ENCODE assay signal across 10 cellular contexts in the genomic region with DNA sequence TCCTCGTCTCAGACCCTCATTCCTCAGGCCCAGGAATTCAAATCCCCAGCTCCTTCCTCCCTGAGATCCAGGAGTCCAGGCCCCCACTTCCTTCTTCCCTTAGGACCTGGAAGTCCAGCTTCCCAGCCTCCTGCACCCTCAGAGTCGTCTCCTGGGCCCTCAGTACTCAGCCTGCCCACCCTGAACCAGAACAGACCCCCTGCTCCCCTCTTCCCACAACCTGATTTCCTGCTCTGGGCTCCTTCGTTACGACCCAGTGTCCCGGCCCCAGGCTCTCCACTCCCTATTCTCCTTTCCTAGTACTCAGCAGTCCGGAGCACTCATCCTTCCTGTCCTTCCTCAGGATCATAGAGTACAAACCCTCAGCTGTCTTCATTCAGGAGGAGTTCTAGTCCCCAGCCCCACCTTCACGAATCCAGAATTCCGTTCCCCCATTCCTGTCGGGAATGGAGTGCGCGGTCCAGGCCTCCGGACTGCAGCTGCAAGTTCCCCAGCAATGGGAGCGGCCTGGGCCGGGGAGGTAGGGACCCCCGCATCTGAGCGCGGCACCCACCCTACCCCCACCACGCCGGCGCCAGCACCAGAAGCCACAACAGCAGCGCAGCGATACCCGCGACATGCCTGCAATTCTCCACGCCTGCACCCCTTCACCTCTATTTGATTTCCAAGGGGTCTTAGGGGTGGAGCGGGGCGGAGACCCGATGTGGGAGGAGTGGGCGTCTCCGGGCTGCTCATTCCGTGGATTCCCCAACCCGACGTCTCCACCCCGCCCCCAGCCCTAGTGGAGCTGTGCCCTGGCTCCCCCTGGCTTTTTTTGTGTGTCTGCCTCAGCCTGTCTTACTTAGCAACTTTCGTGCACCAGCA. TPM values are rescaled to one million over a fixed set of nuclear protein-coding genes. Genes with fewer than 3 reads are reported as not detected.
DNase-seq lines count a peak whose midpoint lies in the region; ATAC-seq, FAIRE-seq and TF ChIP-seq lines count a peak whose summit lies in the region.
"Had no signal": no experiment of that assay in that cellular context is flagged by ENCODE, and none has a peak within 500 bp of the region (broad histone marks: within the 10 kb centered on the region; RNA-seq: fewer than 3 reads in every experiment).

No MANE protein-coding gene starts in this region.

- TF ChIP-seq RAD21 in K562 (CRISPR knock-in tag; conservative IDR thresholded peaks at IDR 0.05 in 1 of 2, IDR thresholded peaks at IDR 0.05 in 1 of 2), result no peak

- H3K4me1 ChIP-seq in heart left ventricle (peaks cover 12 to 61% (median 41%) of the 10 kb centered on the region in 12 donors), K562 (replicated peaks in 1 of 2; ENCODE audit: control insufficient read depth in 2 of 2, insufficient read depth in 2 of 2, low read length in 2 of 2) (peaks cover 19 to 53% of the 10 kb centered on the region in 2 experiments; a peak in 4 of 5 replicates), lower lobe of right lung (peaks cover 58% of the 10 kb centered on the region)

- TF ChIP-seq CTCF in heart left ventricle (IDR thresholded peaks at IDR 0.05) (no peak), K562 (IDR thresholded peaks at IDR 0.05 in 2 of 3, conservative IDR thresholded peaks at IDR 0.05 in 1 of 3; ENCODE audit: insufficient read depth in 2 of 3, low read depth in 1 of 3, low read length in 3 of 3) (peak in 2 of 3 experiments; percentile 6 to 12; a peak in 1 of 6 replicates), lower lobe of right lung (IDR thresholded peaks at IDR 0.05) (no peak), type B pancreatic cell (conservative IDR thresholded peaks at IDR 0.05) (no peak)

- peak overlapping the region; percentile 96 for H3K4me3 Mint-ChIP-seq in type B pancreatic cell

- H3K4me3 ChIP-seq in heart left ventricle (peak overlapping the region in 11 of 12 donors; percentile 35 to 65 (median 54)), K562 (peak overlapping the region; percentile 17), lower lobe of right lung (peak overlapping the region; percentile 56)

- FAIRE-seq in K562 (lab: Jason Lieb, UNC), result no peak

- peak overlapping the region; percentile 20 to 87 (median 78) for H3K27ac ChIP-seq in heart left ventricle
- peak overlapping the region; percentile 81 for H3K27ac ChIP-seq in K562 (ENCODE audit: extremely low read depth, low read depth, low read length)
- peak overlapping the region; percentile 83 for H3K27ac ChIP-seq in lower lobe of right lung

- BruUV-seq in K562 (replicated peaks; lab: Mats Ljungman, UMichigan), result no TSS peak

- POLR2A ChIA-PET in K562 (lab: Yijun Ruan, JAX), result interaction anchor here (0.6 to 1.4 kb wide), 9 partner anchors 9 to 150 kb away, joined by 3 to 4 read pairs (median 3); partner anchors contain the start of genes EGLN2 and RAB4B

- peaks cover 5% of the 10 kb centered on the region for H3K9me1 ChIP-seq in K562 (ENCODE audit: control insufficient read depth, insufficient read depth, low read length)

- H3K27me3 Mint-ChIP-seq in type B pancreatic cell, result peaks cover 15% of the 10 kb centered on the region

- H2AFZ ChIP-seq in K562 (ENCODE audit: low read depth, low read length), result peak overlapping the region; percentile 53; the same call in 1 of the 2 replicates

- peaks cover 8% of the 10 kb centered on the region for H4K20me1 ChIP-seq in K562 (replicated peaks; ENCODE audit: control insufficient read depth, insufficient read depth, low read length)

- H3K27ac Mint-ChIP-seq in type B pancreatic cell, result peak overlapping the region; percentile 95

- H3K9me3 Mint-ChIP-seq in type B pancreatic cell, result no peaks in the 10 kb centered on the region

- peaks cover 14% of the 10 kb centered on the region for H3K79me2 ChIP-seq in K562 (ENCODE audit: control insufficient read depth, insufficient read depth, low read length)

- peak overlapping the region; percentile 27 for H3K4me2 ChIP-seq in K562 (ENCODE audit: insufficient read depth, low read length)

- CTCF ChIA-PET in K562 (lab: Yijun Ruan, JAX; ENCODE audit: low intra/inter-chr PET ratio), result no interaction called here

- no peaks in the 10 kb centered on the region for H3K27me3 ChIP-seq in heart left ventricle
- H3K27me3 ChIP-seq in K562 (ENCODE audit: control insufficient read depth in 2 of 2, insufficient read depth in 2 of 2, low read length in 2 of 2), result no peaks in the 10 kb centered on the region
- H3K27me3 ChIP-seq in lower lobe of right lung (ENCODE audit: low read depth), result no peaks in the 10 kb centered on the region

- intact Hi-C loops in heart left ventricle (cut with DNase I), result loop anchor here in 1 of 10 donors (2.0 kb wide), 1 partner anchor 61 kb away; the partner anchor contains the start of genes ACTMAP and SNRPA
- intact Hi-C loops in Right ventricle myocardium inferior (cut with DNase I), result loop anchor here (10.0 kb wide), 1 partner anchor 323 kb away; no protein-coding TSS in a partner anchor
- intact Hi-C loops in K562 (cut with micrococcal nuclease), result no loop called here
- intact Hi-C loops in lower lobe of right lung (cut with DNase I), result no loop called here

- TF ChIP-seq POLR2A in heart left ventricle (IDR thresholded peaks at IDR 0.05) (no peak), K562 (conservative IDR thresholded peaks at IDR 0.05) (no peak)

- DNase-seq in heart left ventricle (peak in 1 of 5 donors; percentile 26), Right ventricle myocardium inferior (ENCODE audit: missing footprints) (no peak), K562 (ENCODE audit: extremely low read depth in 1 of 4, low spot score in 3 of 4) (peak in 3 of 4 experiments; percentile 27 to 39 (median 28)), lower lobe of right lung (peak; percentile 51), type B pancreatic cell (ENCODE audit: extremely low spot score, unreplicated experiment) (no peak), NCI-H2107 treated with DMSO at 0.1 percent for 48 hours (lab: John Stamatoyannopoulos, UW; ENCODE audit: unreplicated experiment) (no peak), HPDE6-E6E7 (ENCODE audit: extremely low spot score) (no peak)

- no peaks in the 10 kb centered on the region for H3K9me3 ChIP-seq in heart left ventricle
- no peaks in the 10 kb centered on the region for H3K9me3 ChIP-seq in K562 (replicated peaks; ENCODE audit: control insufficient read depth, insufficient read depth, low read depth, low read length)
- H3K9me3 ChIP-seq in lower lobe of right lung, result no peaks in the 10 kb centered on the region

- peaks cover 0 to 32% (median 27%) of the 10 kb centered on the region in 9 donors for H3K36me3 ChIP-seq in heart left ventricle
- peaks cover 30% of the 10 kb centered on the region for H3K36me3 ChIP-seq in K562 (ENCODE audit: control insufficient read depth, insufficient read depth, low read length)
- peaks cover 33% of the 10 kb centered on the region for H3K36me3 ChIP-seq in lower lobe of right lung

- H3K4me1 Mint-ChIP-seq in type B pancreatic cell (ENCODE audit: unreplicated experiment), result peaks cover 40% of the 10 kb centered on the region

- ATAC-seq in heart left ventricle (no peak), Right ventricle myocardium inferior (no peak), K562 (no peak), lower lobe of right lung (no peak), GM18867 (IDR thresholded peaks at IDR 0.05; ENCODE audit: unreplicated experiment) (no peak)

- in situ Hi-C loops in K562 (cut with MboI), result loop anchor here (5.0 kb wide), 1 partner anchor 321 kb away; no protein-coding TSS in a partner anchor

- peak overlapping the region; percentile 67 to 90 for H3K9ac ChIP-seq in K562 (ENCODE audit: insufficient read depth in 1 of 2, low read depth in 2 of 2, low read length in 2 of 2)

- WGBS in heart left ventricle, 4 donors, result 39 to 53% (median 49%) methylated on average over 24 to 35 of the region's 35 CpGs
- WGBS in K562 (ENCODE audit: insufficient coverage, low coverage, missing lambda C conversion rate), result 51% methylated on average over 10 of the region's 35 CpGs

- TF ChIP-seq EP300 in K562 (IDR thresholded peaks at IDR 0.05; ENCODE audit: low read length), result no peak

- peaks cover 13% of the 10 kb centered on the region for H3K36me3 Mint-ChIP-seq in type B pancreatic cell

RNA-seq across cellular contexts. Expression of gene EGLN2, which starts 12.7 kb away (rescaled TPM):
- total RNA-seq in heart left ventricle (10 to 100 TPM; 38.1 to 85.1 (median 49.2) TPM), Right ventricle myocardium inferior (68.0 TPM), K562 (2014; rRNA removed) (104 and 120 TPM in 2 replicates), K562 (2014; rRNA removed; fragmentation: Illumina TruSeq; extraction: Trizol) (51.2 and 71.0 TPM in 2 replicates), K562 (2015; rRNA removed; fragmentation: Illumina TruSeq; extraction: Trizol) (92.0 and 92.9 TPM in 2 replicates), K562 (2021) (111 and 114 TPM in 2 replicates), lower lobe of right lung (188 TPM), type B pancreatic cell (ENCODE audit: low replicate concordance) (83.4 and 83.8 TPM in 2 replicates)
- polyA plus RNA-seq in heart left ventricle (10 to 100 TPM; 53.5 to 91.8 TPM), K562 (2011; rRNA removed) (41.1 and 52.0 TPM in 2 replicates), K562 (2014; fragmentation: Illumina TruSeq; extraction: Trizol) (65.7 and 78.9 TPM in 2 replicates), K562 (2014; fragmentation: Nextera tagmentation; extraction: Ambion mirVana) (10 to 100 TPM in 1 of 2 experiments, 1 to 10 TPM in 1; 9.6 to 19.1 TPM), K562 (2014; rRNA removed) (81.3 and 92.5 TPM in 2 replicates)
- total RNA-seq in K562 (2011; cell fraction: chromatin; rRNA removed; ENCODE audit: low replicate concordance), result 63.0 and 140 TPM in 2 replicates
- 93.6 and 96.2 TPM in 2 replicates for total RNA-seq in K562 (2011; cell fraction: nucleolus; rRNA removed)
- total RNA-seq in K562 (2011; cell fraction: nucleoplasm; rRNA removed), result 80.4 and 98.4 TPM in 2 replicates
- 56.6 and 123 TPM in 2 replicates for polyA plus RNA-seq in K562 (2011; cell fraction: cytosol; rRNA removed)
- polyA plus RNA-seq in K562 (2011; cell fraction: nucleus; rRNA removed), result 86.2 and 132 TPM in 2 replicates
- polyA plus RNA-seq in K562 (2012), result 87.1 and 100 TPM in 2 replicates
- polyA minus RNA-seq in K562 (2011; rRNA and poly(A)+ RNA removed), result 18.5 and 29.1 TPM in 2 replicates
- 35.9 and 41.9 TPM in 2 replicates for polyA minus RNA-seq in K562 (2011; cell fraction: cytosol; rRNA and poly(A)+ RNA removed)
- polyA minus RNA-seq in K562 (2011; cell fraction: nucleus; rRNA and poly(A)+ RNA removed), result 31.8 and 35.2 TPM in 2 replicates

RNA-seq across cellular contexts. Expression of gene RAB4B, which starts 33.7 kb away (rescaled TPM):
- 10 to 100 TPM; 12.3 to 31.3 (median 15.0) TPM for total RNA-seq in heart left ventricle
- 10 to 100 TPM; 23.7 to 50.1 TPM for polyA plus RNA-seq in heart left ventricle
- 13.3 TPM for total RNA-seq in Right ventricle myocardium inferior
- 17.4 and 18.8 TPM in 2 replicates for total RNA-seq in K562 (2011; cell fraction: chromatin; rRNA removed; ENCODE audit: low replicate concordance)
- total RNA-seq in K562 (2011; cell fraction: nucleolus; rRNA removed), result 12.3 and 13.6 TPM in 2 replicates
- 11.1 and 23.1 TPM in 2 replicates for total RNA-seq in K562 (2011; cell fraction: nucleoplasm; rRNA removed)
- total RNA-seq in K562 (2014; rRNA removed), result 11.9 and 14.8 TPM in 2 replicates
- total RNA-seq in K562 (2014; rRNA removed; fragmentation: Illumina TruSeq; extraction: Trizol), result 1.9 and 4.2 TPM in 2 replicates
- total RNA-seq in K562 (2015; rRNA removed; fragmentation: Illumina TruSeq; extraction: Trizol), result 7.7 and 9.2 TPM in 2 replicates
- total RNA-seq in K562 (2021), result 15.4 and 15.6 TPM in 2 replicates
- 11.7 and 14.6 TPM in 2 replicates for polyA plus RNA-seq in K562 (2011; rRNA removed)
- 24.7 and 32.5 TPM in 2 replicates for polyA plus RNA-seq in K562 (2011; cell fraction: cytosol; rRNA removed)
- polyA plus RNA-seq in K562 (2011; cell fraction: nucleus; rRNA removed), result 23.7 and 28.9 TPM in 2 replicates
- 15.9 and 29.9 TPM in 2 replicates for polyA plus RNA-seq in K562 (2012)
- 9.0 and 14.6 TPM in 2 replicates for polyA plus RNA-seq in K562 (2014; fragmentation: Illumina TruSeq; extraction: Trizol)
- polyA plus RNA-seq in K562 (2014; fragmentation: Nextera tagmentation; extraction: Ambion mirVana), result under 1 TPM; 0.28 to 0.92 TPM
- 20.4 and 20.9 TPM in 2 replicates for polyA plus RNA-seq in K562 (2014; rRNA removed)
- polyA minus RNA-seq in K562 (2011; rRNA and poly(A)+ RNA removed), result 2.0 and 2.6 TPM in 2 replicates
- polyA minus RNA-seq in K562 (2011; cell fraction: cytosol; rRNA and poly(A)+ RNA removed), result 2.4 and 3.2 TPM in 2 replicates
- polyA minus RNA-seq in K562 (2011; cell fraction: nucleus; rRNA and poly(A)+ RNA removed), result 1.8 and 3.1 TPM in 2 replicates
- total RNA-seq in lower lobe of right lung, result 48.5 TPM
- total RNA-seq in type B pancreatic cell (ENCODE audit: low replicate concordance), result 10.4 and 12.4 TPM in 2 replicates

RNA-seq across cellular contexts. Expression of gene MIA, which starts 36.4 kb away (rescaled TPM):
- total RNA-seq in heart left ventricle (1 to 10 TPM in 2 of 9 donors, under 1 TPM in 2, not detected in 5; 0.72 to 3.0 (median 0.99) TPM), Right ventricle myocardium inferior (not detected), K562 (2014; rRNA removed) (not detected in 2 replicates), K562 (2014; rRNA removed; fragmentation: Illumina TruSeq; extraction: Trizol) (not detected in 2 replicates), K562 (2015; rRNA removed; fragmentation: Illumina TruSeq; extraction: Trizol) (not detected in 2 replicates), K562 (2021) (not detected in 2 replicates), lower lobe of right lung (1.7 TPM), type B pancreatic cell (ENCODE audit: low replicate concordance) (1.7 and 3.2 TPM in 2 replicates)
- polyA plus RNA-seq in heart left ventricle (1 to 10 TPM in 1 of 2 donors, under 1 TPM in 1; 0.99 to 1.0 TPM), K562 (2011; rRNA removed) (not detected in 2 replicates), K562 (2014; fragmentation: Illumina TruSeq; extraction: Trizol) (not detected in 2 replicates), K562 (2014; fragmentation: Nextera tagmentation; extraction: Ambion mirVana) (not detected), K562 (2014; rRNA removed) (0.21 and 1.1 TPM in 2 replicates)
- 2.7 and 4.0 TPM in 2 replicates for total RNA-seq in K562 (2011; cell fraction: chromatin; rRNA removed; ENCODE audit: low replicate concordance)
- total RNA-seq in K562 (2011; cell fraction: nucleolus; rRNA removed), result not detected in 2 replicates
- not detected in 2 replicates for total RNA-seq in K562 (2011; cell fraction: nucleoplasm; rRNA removed)
- not detected in 2 replicates for polyA plus RNA-seq in K562 (2011; cell fraction: cytosol; rRNA removed)
- polyA plus RNA-seq in K562 (2011; cell fraction: nucleus; rRNA removed), result 0.74 TPM in 1 of 2 replicates, not detected in the other
- 0.93 TPM in 1 of 2 replicates, not detected in the other for polyA plus RNA-seq in K562 (2012)
- polyA minus RNA-seq in K562 (2011; rRNA and poly(A)+ RNA removed), result not detected in 2 replicates
- not detected in 2 replicates for polyA minus RNA-seq in K562 (2011; cell fraction: cytosol; rRNA and poly(A)+ RNA removed)
- not detected in 2 replicates for polyA minus RNA-seq in K562 (2011; cell fraction: nucleus; rRNA and poly(A)+ RNA removed)
- total RNA-seq: NCI-H460 had no signal

RNA-seq across cellular contexts. Expression of gene CYP2A6, which starts 38.5 kb away (rescaled TPM):
- under 1 TPM in 1 of 9 donors, not detected in 8; 0.16 TPM for total RNA-seq in heart left ventricle
- polyA plus RNA-seq in heart left ventricle, result not detected
- not detected for total RNA-seq in Right ventricle myocardium inferior
- total RNA-seq in K562 (2011; cell fraction: chromatin; rRNA removed; ENCODE audit: low replicate concordance), result not detected in 2 replicates
- not detected in 2 replicates for total RNA-seq in K562 (2011; cell fraction: nucleolus; rRNA removed)
- not detected in 2 replicates for total RNA-seq in K562 (2011; cell fraction: nucleoplasm; rRNA removed)
- not detected in 2 replicates for total RNA-seq in K562 (2014; rRNA removed)
- total RNA-seq in K562 (2014; rRNA removed; fragmentation: Illumina TruSeq; extraction: Trizol), result not detected in 2 replicates
- not detected in 2 replicates for total RNA-seq in K562 (2015; rRNA removed; fragmentation: Illumina TruSeq; extraction: Trizol)
- total RNA-seq in K562 (2021), result 0.31 and 0.65 TPM in 2 replicates
- not detected in 2 replicates for polyA plus RNA-seq in K562 (2011; rRNA removed)
- polyA plus RNA-seq in K562 (2011; cell fraction: cytosol; rRNA removed), result not detected in 2 replicates
- not detected in 2 replicates for polyA plus RNA-seq in K562 (2011; cell fraction: nucleus; rRNA removed)
- polyA plus RNA-seq in K562 (2012), result not detected in 2 replicates
- polyA plus RNA-seq in K562 (2014; fragmentation: Illumina TruSeq; extraction: Trizol), result not detected in 2 replicates
- not detected for polyA plus RNA-seq in K562 (2014; fragmentation: Nextera tagmentation; extraction: Ambion mirVana)
- not detected in 2 replicates for polyA plus RNA-seq in K562 (2014; rRNA removed)
- not detected in 2 replicates for polyA minus RNA-seq in K562 (2011; rRNA and poly(A)+ RNA removed)
- polyA minus RNA-seq in K562 (2011; cell fraction: cytosol; rRNA and poly(A)+ RNA removed), result not detected in 2 replicates
- polyA minus RNA-seq in K562 (2011; cell fraction: nucleus; rRNA and poly(A)+ RNA removed), result not detected in 2 replicates
- total RNA-seq in lower lobe of right lung, result 2.0 TPM
- total RNA-seq in type B pancreatic cell (ENCODE audit: low replicate concordance), result not detected in 2 replicates
- total RNA-seq: NCI-H460, urinary bladder had no signal

Comparison
In these comparisons a context has a peak if more than half of its experiments do, and no peak if none do; other contexts are left out.
1. DNase-seq: peak in K562 (3 of 4) and lower lobe of right lung (single experiment); none in Right ventricle myocardium inferior (single experiment), type B pancreatic cell (single experiment), NCI-H2107 treated with DMSO at 0.1 percent for 48 hours (single experiment) and HPDE6-E6E7 (single experiment).
2. CTCF ChIP-seq: peak in K562 (2 of 3); none in heart left ventricle (0 of 12), lower lobe of right lung (single experiment) and type B pancreatic cell (single experiment).
3. Peak in every context shown above with its lines, with median percentiles within 50 percentile points of each other: H3K27ac ChIP-seq and H3K4me3 ChIP-seq.